1 cellular context compared by ENCODE assay signal in genomic region chr11:65375012-65375411, GRCh38.
A peak's percentile ranks its signal among the peaks of the same experiment; 100 is the strongest.
TF ChIP-seq lines count a peak whose summit lies in the region.

No MANE protein-coding gene starts in this region.

TF ChIP-seq in K562, 482 proteins besides CTCF, POLR2A, EP300 and RAD21:
- TF ChIP-seq ATF6 (CRISPR knock-in tag; IDR thresholded peaks at IDR 0.05): no peak
- no peak for TF ChIP-seq HIVEP1 (CRISPR knock-in tag; IDR thresholded peaks at IDR 0.05)
- no peak for TF ChIP-seq FOXP4 (CRISPR knock-in tag; IDR thresholded peaks at IDR 0.05; ENCODE audit: borderline replicate concordance)
- peak; percentile 56 for TF ChIP-seq ZNF316 (IDR thresholded peaks at IDR 0.05)
- no peak for TF ChIP-seq PTRF (tag; IDR thresholded peaks at IDR 0.05)
- no peak for TF ChIP-seq MYC (IDR thresholded peaks at IDR 0.05; ENCODE audit: low read depth, low read length)
- TF ChIP-seq MYC (CRISPR knock-in tag; IDR thresholded peaks at IDR 0.05; ENCODE audit: borderline replicate concordance, low read depth): no peak
TF ChIP-seq in K562: peak in this region for 1.
